In the genomic region with DNA sequence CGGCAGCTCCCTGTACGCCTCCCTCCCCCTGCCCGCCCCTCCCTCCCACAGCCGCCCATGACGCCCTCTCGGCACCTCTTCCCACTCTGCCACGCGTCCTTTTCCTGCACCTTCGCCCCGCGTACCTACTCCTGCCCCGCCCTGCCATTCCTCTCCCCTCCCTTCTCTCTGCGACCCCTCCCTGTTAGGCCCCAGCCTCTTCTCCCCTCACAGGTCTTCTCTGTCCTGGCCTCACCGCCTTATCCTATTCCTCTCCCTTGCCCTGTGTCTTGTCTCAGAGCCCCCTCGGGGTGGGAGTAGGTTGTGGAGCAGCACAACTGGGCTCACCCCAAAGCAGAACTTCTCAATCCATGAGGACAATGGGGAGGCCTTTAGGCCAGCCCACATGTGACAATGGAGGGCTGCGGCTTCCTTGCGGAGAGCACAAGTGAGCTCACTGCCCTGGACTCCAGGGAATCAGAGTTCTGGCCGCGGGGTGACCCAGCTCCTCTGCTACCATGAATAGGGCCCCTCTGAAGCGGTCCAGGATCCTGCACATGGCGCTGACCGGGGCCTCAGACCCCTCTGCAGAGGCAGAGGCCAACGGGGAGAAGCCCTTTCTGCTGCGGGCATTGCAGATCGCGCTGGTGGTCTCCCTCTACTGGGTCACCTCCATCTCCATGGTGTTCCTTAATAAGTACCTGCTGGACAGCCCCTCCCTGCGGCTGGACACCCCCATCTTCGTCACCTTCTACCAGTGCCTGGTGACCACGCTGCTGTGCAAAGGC, we compare ENCODE assay signal across 8 cellular contexts.
DNase-seq lines count a peak whose midpoint lies in the region; FAIRE-seq and TF ChIP-seq lines count a peak whose summit lies in the region.

No MANE protein-coding gene starts in this region.

- TF ChIP-seq POLR2A in H54 (IDR thresholded peaks at IDR 0.05; ENCODE audit: low read depth, low read length), result no peak

- DNase-seq in NCI-H2196 (lab: John Stamatoyannopoulos, UW; ENCODE audit: unreplicated experiment), result peak; percentile 11
- DNase-seq in NCI-H2196 treated with DMSO at 0.1 percent for 48 hours (lab: John Stamatoyannopoulos, UW; ENCODE audit: unreplicated experiment), result no peak
- DNase-seq in H54 (ENCODE audit: insufficient read length, low spot score), result peak; percentile 60
- DNase-seq in MV-4-11 (lab: John Stamatoyannopoulos, UW), result peak; percentile 19
- peak; percentile 71 for DNase-seq in astrocyte of the spinal cord (ENCODE audit: low read depth, low spot score)
- DNase-seq in iPS-NIHi7 (ENCODE audit: extremely low spot score), result peak; percentile 25
- no peak for DNase-seq in T-helper 9 cell

- no peak for TF ChIP-seq CTCF in astrocyte of the spinal cord (IDR thresholded peaks at IDR 0.05; ENCODE audit: low read depth, low read length)

- in situ Hi-C loops in astrocyte of the spinal cord (cut with HindIII; ENCODE audit: low sequenced_read_pairs), result no loop called here

- peak overlapping the region in 20 of 21 experiments; percentile 82 to 94 (median 90) for H3K27ac ChIP-seq in skin epidermis

- no peak for FAIRE-seq in H54 (lab: Jason Lieb, UNC)

- peak overlapping the region; percentile 52 for H3K4me3 ChIP-seq in astrocyte of the spinal cord (ENCODE audit: low read depth, low read length)
- peak overlapping the region; percentile 64 to 73 (median 68) for H3K4me3 ChIP-seq in skin epidermis

Comparison
In these comparisons a context has a peak if more than half of its experiments do, and no peak if none do; other contexts are left out.
1. DNase-seq: peak in NCI-H2196 (single experiment), H54 (single experiment), MV-4-11 (single experiment), astrocyte of the spinal cord (single experiment) and iPS-NIHi7 (single experiment); none in NCI-H2196 treated with DMSO at 0.1 percent for 48 hours (single experiment) and T-helper 9 cell (single experiment).